Comparison of ENCODE assay signal across 8 cellular contexts in the genomic region with DNA sequence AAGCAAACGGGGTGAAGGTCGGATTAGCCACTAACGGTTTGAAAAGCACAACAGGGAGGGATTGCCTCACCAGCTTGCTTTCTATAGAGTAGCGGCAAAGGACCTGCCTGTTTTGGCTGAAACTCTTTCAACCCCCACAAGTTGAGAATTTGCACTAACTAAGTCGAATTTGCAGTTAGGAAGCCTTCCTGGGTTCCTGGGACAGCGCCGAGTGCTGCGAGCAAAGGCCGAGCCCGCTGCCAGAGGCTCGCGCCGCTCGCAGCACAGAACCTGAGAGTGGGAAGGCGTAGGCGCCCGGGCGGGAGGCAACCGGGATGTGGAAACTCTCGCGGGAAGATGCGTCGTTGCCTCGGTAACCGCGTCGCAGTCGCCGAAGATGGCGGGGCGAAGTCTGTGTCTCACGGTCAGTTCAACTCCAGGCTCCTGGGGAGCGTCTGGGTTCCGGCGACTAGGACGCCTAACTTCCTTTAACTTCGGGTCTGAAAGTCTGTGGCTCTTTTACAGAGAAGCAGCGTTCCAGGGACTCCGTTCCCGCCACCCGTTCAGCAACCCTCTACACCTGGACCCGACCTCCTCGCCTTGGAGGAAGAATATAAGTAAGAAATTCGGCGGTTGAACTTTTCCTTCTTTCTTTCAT. TPM values are rescaled to one million over a fixed set of nuclear protein-coding genes. Genes with fewer than 3 reads are reported as not detected.
DNase-seq lines count a peak whose midpoint lies in the region; ATAC-seq lines count a peak whose summit lies in the region.

TSS of gene TEX9 (plus strand) at position 352 of the 637 bp plus-strand sequence. CDS start at position 377, 25 bp downstream.

- no peaks in the 10 kb centered on the region for H3K27me3 ChIP-seq in endocrine pancreas (ENCODE audit: control insufficient read depth, insufficient read depth, low read length)

- H3K9ac ChIP-seq in endocrine pancreas (ENCODE audit: control insufficient read depth, insufficient read depth, low read length), result peak within 1 kb of the TSS; percentile 85

- ATAC-seq in GM19372 (IDR thresholded peaks at IDR 0.05; ENCODE audit: low read depth, unreplicated experiment), result peak; percentile 97
- ATAC-seq in HG03520 (IDR thresholded peaks at IDR 0.05; ENCODE audit: unreplicated experiment), result peak; percentile 91
- ATAC-seq in activated CD8-positive, alpha-beta T cell treated with anti-CD3 and anti-CD28 coated beads, Interleukin-2, amount 10 ng/mL, durations not matched to agents 7 days and 5 days, result peak; percentile 99

- H3K9me3 Mint-ChIP-seq in activated CD8-positive, alpha-beta T cell treated with anti-CD3 and anti-CD28 coated beads, Interleukin-2, amount 10 ng/mL, durations not matched to agents 7 days and 5 days (ENCODE audit: insufficient read depth), result no peaks in the 10 kb centered on the region

- DNase-seq in CD1c-positive myeloid dendritic cell (ENCODE audit: extremely low spot score) (peak; percentile 90), NCI-H748 treated with DMSO at 0.1 percent for 48 hours (lab: John Stamatoyannopoulos, UW) (peak; percentile 64), mesenteric fat pad (ENCODE audit: low spot score) (peak; percentile 92)
- DNase-seq in activated CD8-positive, alpha-beta T cell treated with anti-CD3 and anti-CD28 coated beads, Interleukin-2, amount 10 ng/mL, durations not matched to agents 7 days and 5 days, result peak; percentile 87
- DNase-seq in stimulated activated CD8-positive, alpha-beta memory T cell treated with anti-CD3 and anti-CD28 coated beads, Interleukin-15, amount 100 ng/mL, for 1 hour (ENCODE audit: low read depth), result peak; percentile 12

- H3K4me1 ChIP-seq in endocrine pancreas (ENCODE audit: control insufficient read depth, insufficient read depth, low read length), result peaks cover 19% of the 10 kb centered on the region

- H3K9me3 ChIP-seq in endocrine pancreas (ENCODE audit: control insufficient read depth, low read length), result no peaks in the 10 kb centered on the region

- CTCF ChIA-PET in activated CD8-positive, alpha-beta T cell treated with anti-CD3 and anti-CD28 coated beads, Interleukin-2, amount 10 ng/mL, durations not matched to agents 7 days and 5 days (lab: Charles Lee), result interaction anchor here (1.0 kb wide), 1 partner anchor 120 kb away, joined by 4 read pairs; no protein-coding TSS in a partner anchor

- H3K4me3 ChIP-seq in endocrine pancreas (ENCODE audit: control insufficient read depth, insufficient read depth, low read length), result peak within 1 kb of the TSS; percentile 97

- H3K27me3 Mint-ChIP-seq in activated CD8-positive, alpha-beta T cell treated with anti-CD3 and anti-CD28 coated beads, Interleukin-2, amount 10 ng/mL, durations not matched to agents 7 days and 5 days (ENCODE audit: low read depth), result peaks cover 26% of the 10 kb centered on the region

- H3K4me3 Mint-ChIP-seq in activated CD8-positive, alpha-beta T cell treated with anti-CD3 and anti-CD28 coated beads, Interleukin-2, amount 10 ng/mL, durations not matched to agents 7 days and 5 days, result peak within 1 kb of the TSS; percentile 87

- POLR2A ChIA-PET in activated CD8-positive, alpha-beta T cell treated with anti-CD3 and anti-CD28 coated beads, Interleukin-2, amount 10 ng/mL, durations not matched to agents 7 days and 5 days (lab: Charles Lee), result no interaction called here

- H3K4me1 Mint-ChIP-seq in activated CD8-positive, alpha-beta T cell treated with anti-CD3 and anti-CD28 coated beads, Interleukin-2, amount 10 ng/mL, durations not matched to agents 7 days and 5 days (ENCODE audit: low read depth), result peaks cover 14% of the 10 kb centered on the region

- no peaks in the 10 kb centered on the region for H3K36me3 Mint-ChIP-seq in activated CD8-positive, alpha-beta T cell treated with anti-CD3 and anti-CD28 coated beads, Interleukin-2, amount 10 ng/mL, durations not matched to agents 7 days and 5 days (ENCODE audit: low read depth)

- peak within 1 kb of the TSS; percentile 48 for H3K27ac Mint-ChIP-seq in activated CD8-positive, alpha-beta T cell treated with anti-CD3 and anti-CD28 coated beads, Interleukin-2, amount 10 ng/mL, durations not matched to agents 7 days and 5 days

- H3K36me3 ChIP-seq in endocrine pancreas (ENCODE audit: control insufficient read depth, insufficient read depth, low read length), result no peaks in the 10 kb centered on the region

RNA-seq across cellular contexts. Expression of gene TEX9, which starts in this region (rescaled TPM):
- under 1 TPM in 1 of 2 experiments, not detected in 1; 0.60 TPM for total RNA-seq in activated CD8-positive, alpha-beta T cell treated with anti-CD3 and anti-CD28 coated beads, Interleukin-2, amount 10 ng/mL, durations not matched to agents 7 days and 5 days
- total RNA-seq in mesenteric fat pad, result 1.6 TPM

Comparison
In these comparisons a context has a peak if more than half of its experiments do, and no peak if none do; other contexts are left out.
1. Peak in every context shown above with its lines: DNase-seq, ATAC-seq and H3K4me3 ChIP-seq.
2. Peak in DNase-seq and ATAC-seq in activated CD8-positive, alpha-beta T cell treated with anti-CD3 and anti-CD28 coated beads, Interleukin-2, amount 10 ng/mL, durations not matched to agents 7 days and 5 days; RNA of the gene not detected or under 1 TPM.
3. DNase-seq: peak in every context shown above with its lines; median percentile 92 in mesenteric fat pad; 90 in CD1c-positive myeloid dendritic cell; 87 in activated CD8-positive, alpha-beta T cell treated with anti-CD3 and anti-CD28 coated beads, Interleukin-2, amount 10 ng/mL, durations not matched to agents 7 days and 5 days; 64 in NCI-H748 treated with DMSO at 0.1 percent for 48 hours; 12 in stimulated activated CD8-positive, alpha-beta memory T cell treated with anti-CD3 and anti-CD28 coated beads, Interleukin-15, amount 100 ng/mL, for 1 hour.